Comparison of ENCODE assay signal across 28 cellular contexts in the genomic region with DNA sequence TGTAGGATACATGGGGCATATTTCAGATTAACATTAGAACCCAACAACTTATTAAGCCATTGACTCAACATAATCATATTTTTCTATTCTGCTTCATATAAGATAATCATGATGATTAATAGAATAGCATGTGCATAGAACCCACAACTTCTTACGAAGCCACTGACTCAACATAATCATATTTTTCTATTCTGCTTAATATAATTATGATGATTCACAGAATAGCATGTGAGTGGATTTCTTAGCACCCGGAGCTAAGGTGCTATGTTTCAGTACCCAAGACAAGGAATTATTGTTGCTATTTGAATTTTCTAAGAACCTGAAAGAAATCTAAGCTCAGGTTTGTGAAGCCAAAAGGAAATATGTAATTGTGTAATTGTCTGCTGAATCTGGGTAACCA.
"Had no signal": no experiment of that assay in that cellular context is flagged by ENCODE, and none has a peak within 500 bp of the region (broad histone marks: within the 10 kb centered on the region; RNA-seq: fewer than 3 reads in every experiment).

No MANE protein-coding gene starts in this region.

- H3K9me3 ChIP-seq: gastroesophageal sphincter, left ventricle myocardium inferior, lower lobe of right lung, prostate gland, right lobe of liver, spleen, tibial nerve, upper lobe of right lung, vagina had no signal

- DNase-seq: cortex of kidney; dorsolateral prefrontal cortex; effector CD8-positive, alpha-beta T cell; glutamatergic neuron; immature natural killer cell; kidney; left cardiac atrium; left ventricle myocardium inferior; lower lobe of right lung; mesenchymal stem cell; midbrain; nucleus accumbens; right lobe of liver; spleen; stimulated activated CD4-positive, alpha-beta T cell treated with anti-CD3 and anti-CD28 coated beads, Interleukin-15, amount 100 ng/mL, for 24 hours; stimulated activated CD4-positive, alpha-beta T cell treated with anti-CD3 and anti-CD28 coated beads, Interleukin-1b, Interleukin-23, amount 100 ng/mL, for 48 hours; stimulated activated CD4-positive, alpha-beta T cell treated with anti-CD3 and anti-CD28 coated beads, Interleukin-4, amount 100 ng/mL, for 24 hours; upper lobe of right lung had no signal

- H3K27ac ChIP-seq: dorsolateral prefrontal cortex, gastroesophageal sphincter, left ventricle myocardium inferior, lower lobe of right lung, neural progenitor cell, parathyroid adenoma, prostate gland, right lobe of liver, spleen, tibial nerve, upper lobe of right lung, vagina had no signal

- H3K9me3 Mint-ChIP-seq: neural progenitor cell; stimulated activated naive CD8-positive, alpha-beta T cell treated with anti-CD3 and anti-CD28 coated beads, Interleukin-15, Interleukin-2, amounts not matched to agents 100 ng/mL and 50 ng/mL, for 24 hours had no signal

- H2AFZ ChIP-seq: neural progenitor cell, parathyroid adenoma had no signal

- H3K79me2 ChIP-seq: parathyroid adenoma had no signal

- H3K4me3 Mint-ChIP-seq: immature natural killer cell; natural killer cell treated with Interleukin-12 subunit alpha and Interleukin-12 subunit beta and Interleukin-15 and Interleukin-18, amount 100 ng/mL, for 72 hours; neural progenitor cell; stimulated activated memory B cell treated with anti-CD40 and anti-IgM and Interleukin-4, amounts not matched to agents 10 μg/mL and 1 μg/mL and 100 μg/mL, for 72 hours; stimulated activated naive CD8-positive, alpha-beta T cell treated with anti-CD3 and anti-CD28 coated beads, Interleukin-15, Interleukin-2, amounts not matched to agents 100 ng/mL and 50 ng/mL, for 24 hours had no signal

- H3K27me3 Mint-ChIP-seq: natural killer cell treated with Interleukin-12 subunit alpha and Interleukin-12 subunit beta and Interleukin-15 and Interleukin-18, amount 100 ng/mL, for 72 hours; stimulated activated memory B cell treated with anti-CD40 and anti-IgM and Interleukin-4, amounts not matched to agents 10 μg/mL and 1 μg/mL and 100 μg/mL, for 72 hours; stimulated activated naive CD8-positive, alpha-beta T cell treated with anti-CD3 and anti-CD28 coated beads, Interleukin-15, Interleukin-2, amounts not matched to agents 100 ng/mL and 50 ng/mL, for 24 hours had no signal

- H3K27me3 ChIP-seq: dorsolateral prefrontal cortex, gastroesophageal sphincter, neural progenitor cell, right lobe of liver, spleen, tibial nerve, upper lobe of right lung, vagina had no signal

- H3K36me3 ChIP-seq: gastroesophageal sphincter, left ventricle myocardium inferior, lower lobe of right lung, neural progenitor cell, prostate gland, right lobe of liver, spleen, upper lobe of right lung, vagina had no signal

- H3K4me1 Mint-ChIP-seq: immature natural killer cell; neural progenitor cell; stimulated activated memory B cell treated with anti-CD40 and anti-IgM and Interleukin-4, amounts not matched to agents 10 μg/mL and 1 μg/mL and 100 μg/mL, for 72 hours had no signal

- H3K4me2 ChIP-seq: neural progenitor cell had no signal

- H3K27ac Mint-ChIP-seq: immature natural killer cell; natural killer cell treated with Interleukin-12 subunit alpha and Interleukin-12 subunit beta and Interleukin-15 and Interleukin-18, amount 100 ng/mL, for 72 hours; neural progenitor cell; stimulated activated memory B cell treated with anti-CD40 and anti-IgM and Interleukin-4, amounts not matched to agents 10 μg/mL and 1 μg/mL and 100 μg/mL, for 72 hours; stimulated activated naive CD8-positive, alpha-beta T cell treated with anti-CD3 and anti-CD28 coated beads, Interleukin-15, Interleukin-2, amounts not matched to agents 100 ng/mL and 50 ng/mL, for 24 hours had no signal

- H3K4me3 ChIP-seq: dorsolateral prefrontal cortex, gastroesophageal sphincter, left ventricle myocardium inferior, lower lobe of right lung, neural progenitor cell, prostate gland, right lobe of liver, spleen, tibial nerve, upper lobe of right lung, vagina had no signal

- H3K36me3 Mint-ChIP-seq: natural killer cell treated with Interleukin-12 subunit alpha and Interleukin-12 subunit beta and Interleukin-15 and Interleukin-18, amount 100 ng/mL, for 72 hours; neural progenitor cell; stimulated activated memory B cell treated with anti-CD40 and anti-IgM and Interleukin-4, amounts not matched to agents 10 μg/mL and 1 μg/mL and 100 μg/mL, for 72 hours had no signal

- H3K9ac ChIP-seq: neural progenitor cell, parathyroid adenoma had no signal

- H3K4me1 ChIP-seq: gastroesophageal sphincter, left ventricle myocardium inferior, lower lobe of right lung, neural progenitor cell, parathyroid adenoma, prostate gland, right lobe of liver, spleen, tibial nerve, upper lobe of right lung, vagina had no signal

- ATAC-seq: esophagus mucosa; gastroesophageal sphincter; left cardiac atrium; lower lobe of right lung; natural killer cell treated with Interleukin-12 subunit alpha and Interleukin-12 subunit beta and Interleukin-15 and Interleukin-18, amount 100 ng/mL, for 72 hours; right lobe of liver; stimulated activated memory B cell treated with anti-CD40 and anti-IgM and Interleukin-4, amounts not matched to agents 10 μg/mL and 1 μg/mL and 100 μg/mL, for 72 hours; upper lobe of right lung had no signal
